ENCODE assay signal across 8 cellular contexts in the genomic region with DNA sequence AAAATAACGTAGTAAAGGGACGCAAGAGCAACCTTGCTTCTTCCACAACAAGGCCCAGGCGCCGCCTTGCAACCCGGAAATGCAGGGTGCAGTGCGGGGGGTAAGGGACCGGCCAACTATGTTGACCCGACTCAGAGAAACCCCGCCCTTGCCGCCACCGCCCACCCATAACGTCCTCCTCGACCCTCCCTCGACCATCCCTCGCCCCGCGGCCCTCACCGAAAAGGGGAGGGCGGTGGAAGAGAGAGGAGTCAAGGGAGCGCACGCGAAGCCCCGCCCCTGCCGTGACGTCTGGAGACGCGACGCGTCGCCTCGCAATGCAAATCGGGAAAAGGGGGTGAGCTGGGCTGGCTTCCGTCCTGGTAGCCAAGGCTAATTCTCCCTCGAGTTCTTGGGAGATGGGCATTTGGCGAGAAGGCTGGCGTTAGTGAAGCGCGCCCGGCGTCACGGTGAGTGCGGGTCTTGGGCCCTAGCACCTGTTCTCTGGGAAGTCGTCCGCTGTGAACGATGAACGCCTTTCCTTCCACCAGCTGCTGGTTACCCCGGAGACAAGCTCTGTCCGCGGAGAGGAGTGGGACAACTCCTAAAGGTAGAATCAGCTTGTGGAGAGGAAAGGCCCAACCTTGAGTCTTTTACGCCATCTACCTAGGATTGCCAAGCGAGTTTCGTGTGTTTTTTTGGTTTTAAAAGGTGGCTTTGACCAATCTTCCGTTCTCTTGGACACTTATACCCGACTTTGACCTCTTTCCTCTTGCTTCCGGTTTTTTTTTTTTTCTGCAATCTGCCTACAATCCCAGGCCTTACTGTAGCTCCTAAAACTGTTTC. TPM values are rescaled to one million over a fixed set of nuclear protein-coding genes. Genes with fewer than 3 reads are reported as not detected.
DNase-seq lines count a peak whose midpoint lies in the region; ATAC-seq lines count a peak whose summit lies in the region.

A gene (plus strand): TSS at position 340 of the 825 bp plus-strand sequence. CDS start 14,669 bp downstream, outside the sequence.

- ATAC-seq in GM19328 (IDR thresholded peaks at IDR 0.05; ENCODE audit: unreplicated experiment) (peak; percentile 89), HG03520 (IDR thresholded peaks at IDR 0.05; ENCODE audit: unreplicated experiment) (peak; percentile 92), left colon (peak; percentile 93)

- H3K9me3 ChIP-seq in BLaER1: no peaks in the 10 kb centered on the region

- peak within 1 kb of the TSS; percentile 79 for H3K4me3 ChIP-seq in BLaER1

- intact Hi-C loops in left colon (cut with DNase I, micrococcal nuclease): no loop called here

- peak within 1 kb of the TSS; percentile 97 for H3K4me2 ChIP-seq in BLaER1

- H3K4me1 Mint-ChIP-seq in activated CD4-positive, alpha-beta T cell treated with anti-CD3 and anti-CD28 coated beads, Interleukin-2, amount 10 ng/mL, durations not matched to agents 7 days and 5 days: peaks cover 36% of the 10 kb centered on the region

- CTCF ChIA-PET in activated CD4-positive, alpha-beta T cell treated with anti-CD3 and anti-CD28 coated beads, Interleukin-2, amount 10 ng/mL, durations not matched to agents 7 days and 5 days (lab: Charles Lee): interaction anchor here (0.6 to 1.2 kb wide), 4 partner anchors 66 to 1670 kb away, joined by 3 to 4 read pairs (median 4); a partner anchor contains a TSS

- H3K27ac ChIP-seq in BLaER1: peak within 1 kb of the TSS; percentile 75

- peaks cover 30% of the 10 kb centered on the region for H3K4me1 ChIP-seq in BLaER1

- POLR2A ChIA-PET in activated CD4-positive, alpha-beta T cell treated with anti-CD3 and anti-CD28 coated beads, Interleukin-2, amount 10 ng/mL, durations not matched to agents 7 days and 5 days (lab: Charles Lee): no interaction called here

- peaks cover 2% of the 10 kb centered on the region for H3K27me3 Mint-ChIP-seq in activated CD4-positive, alpha-beta T cell treated with anti-CD3 and anti-CD28 coated beads, Interleukin-2, amount 10 ng/mL, durations not matched to agents 7 days and 5 days

- H3K9ac ChIP-seq in BLaER1: peak within 1 kb of the TSS; percentile 83

- peak within 1 kb of the TSS; percentile 97 for H3K27ac Mint-ChIP-seq in activated CD4-positive, alpha-beta T cell treated with anti-CD3 and anti-CD28 coated beads, Interleukin-2, amount 10 ng/mL, durations not matched to agents 7 days and 5 days

- H3K4me3 Mint-ChIP-seq in activated CD4-positive, alpha-beta T cell treated with anti-CD3 and anti-CD28 coated beads, Interleukin-2, amount 10 ng/mL, durations not matched to agents 7 days and 5 days: peak within 1 kb of the TSS; percentile 92

- H3K36me3 Mint-ChIP-seq in activated CD4-positive, alpha-beta T cell treated with anti-CD3 and anti-CD28 coated beads, Interleukin-2, amount 10 ng/mL, durations not matched to agents 7 days and 5 days (ENCODE audit: low read depth): peaks cover 20% of the 10 kb centered on the region

- H3K9me3 Mint-ChIP-seq in activated CD4-positive, alpha-beta T cell treated with anti-CD3 and anti-CD28 coated beads, Interleukin-2, amount 10 ng/mL, durations not matched to agents 7 days and 5 days: no peaks in the 10 kb centered on the region

- H3K27me3 ChIP-seq in BLaER1: no peaks in the 10 kb centered on the region

- H4K20me1 ChIP-seq in BLaER1: peaks cover 46% of the 10 kb centered on the region

- peaks cover 20% of the 10 kb centered on the region for H3K36me3 ChIP-seq in BLaER1

- peak; percentile 99 for DNase-seq in NCI-H69 (lab: John Stamatoyannopoulos, UW)
- peak; percentile 95 for DNase-seq in activated CD4-positive, alpha-beta T cell treated with anti-CD3 and anti-CD28 coated beads, Interleukin-2, amount 10 ng/mL, durations not matched to agents 7 days and 5 days
- peak; percentile 36 for DNase-seq in cortex of kidney (lab: John Stamatoyannopoulos, UW)
- DNase-seq in left colon: peak; percentile 97 to 98
- peak; percentile 94 for DNase-seq in stimulated activated CD4-positive, alpha-beta T cell treated with anti-CD3 and anti-CD28 coated beads, Interleukin-1b, Interleukin-23, amount 100 ng/mL, for 48 hours

RNA-seq across cellular contexts. Expression of the gene that starts here (rescaled TPM):
- 10 to 100 TPM; 54.2 to 56.1 TPM for total RNA-seq in activated CD4-positive, alpha-beta T cell treated with anti-CD3 and anti-CD28 coated beads, Interleukin-2, amount 10 ng/mL, durations not matched to agents 7 days and 5 days
- 10 to 100 TPM; 72.2 to 74.9 TPM for total RNA-seq in left colon

Comparison
In these comparisons a context has a peak if more than half of its experiments do, and no peak if none do; other contexts are left out.
1. Peak in every context shown above with its lines: DNase-seq, ATAC-seq, H3K4me3 ChIP-seq and H3K27ac ChIP-seq.
2. DNase-seq: peak in every context shown above with its lines; median percentile 99 in NCI-H69; 98 in left colon; 95 in activated CD4-positive, alpha-beta T cell treated with anti-CD3 and anti-CD28 coated beads, Interleukin-2, amount 10 ng/mL, durations not matched to agents 7 days and 5 days; 94 in stimulated activated CD4-positive, alpha-beta T cell treated with anti-CD3 and anti-CD28 coated beads, Interleukin-1b, Interleukin-23, amount 100 ng/mL, for 48 hours; 36 in cortex of kidney.